1 cellular context compared by ENCODE assay signal in the genomic region with DNA sequence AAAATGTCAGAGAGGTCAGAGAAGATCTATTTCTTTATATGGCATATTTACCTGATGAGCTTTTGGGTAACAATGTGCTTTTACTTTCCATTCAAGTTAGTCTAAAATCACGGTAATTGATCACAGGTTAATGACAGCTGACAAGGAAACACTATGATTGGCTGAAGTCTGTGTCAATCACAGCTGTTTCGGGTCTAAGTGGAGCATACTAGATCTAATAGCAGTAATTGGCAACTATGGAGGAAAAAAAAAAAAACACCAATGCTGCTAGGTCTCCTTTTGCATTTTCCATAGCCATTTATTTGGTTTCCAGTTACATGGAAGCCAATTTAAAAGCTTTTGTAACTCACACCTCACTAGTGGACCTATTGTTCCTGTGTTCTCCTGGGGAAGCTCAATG.
TF ChIP-seq lines count a peak whose summit lies in the region.

No MANE protein-coding gene starts in this region.

TF ChIP-seq in GM23338, 12 proteins besides CTCF, POLR2A, EP300 and RAD21 (continued from another document):
- TF ChIP-seq, protein P1, sequence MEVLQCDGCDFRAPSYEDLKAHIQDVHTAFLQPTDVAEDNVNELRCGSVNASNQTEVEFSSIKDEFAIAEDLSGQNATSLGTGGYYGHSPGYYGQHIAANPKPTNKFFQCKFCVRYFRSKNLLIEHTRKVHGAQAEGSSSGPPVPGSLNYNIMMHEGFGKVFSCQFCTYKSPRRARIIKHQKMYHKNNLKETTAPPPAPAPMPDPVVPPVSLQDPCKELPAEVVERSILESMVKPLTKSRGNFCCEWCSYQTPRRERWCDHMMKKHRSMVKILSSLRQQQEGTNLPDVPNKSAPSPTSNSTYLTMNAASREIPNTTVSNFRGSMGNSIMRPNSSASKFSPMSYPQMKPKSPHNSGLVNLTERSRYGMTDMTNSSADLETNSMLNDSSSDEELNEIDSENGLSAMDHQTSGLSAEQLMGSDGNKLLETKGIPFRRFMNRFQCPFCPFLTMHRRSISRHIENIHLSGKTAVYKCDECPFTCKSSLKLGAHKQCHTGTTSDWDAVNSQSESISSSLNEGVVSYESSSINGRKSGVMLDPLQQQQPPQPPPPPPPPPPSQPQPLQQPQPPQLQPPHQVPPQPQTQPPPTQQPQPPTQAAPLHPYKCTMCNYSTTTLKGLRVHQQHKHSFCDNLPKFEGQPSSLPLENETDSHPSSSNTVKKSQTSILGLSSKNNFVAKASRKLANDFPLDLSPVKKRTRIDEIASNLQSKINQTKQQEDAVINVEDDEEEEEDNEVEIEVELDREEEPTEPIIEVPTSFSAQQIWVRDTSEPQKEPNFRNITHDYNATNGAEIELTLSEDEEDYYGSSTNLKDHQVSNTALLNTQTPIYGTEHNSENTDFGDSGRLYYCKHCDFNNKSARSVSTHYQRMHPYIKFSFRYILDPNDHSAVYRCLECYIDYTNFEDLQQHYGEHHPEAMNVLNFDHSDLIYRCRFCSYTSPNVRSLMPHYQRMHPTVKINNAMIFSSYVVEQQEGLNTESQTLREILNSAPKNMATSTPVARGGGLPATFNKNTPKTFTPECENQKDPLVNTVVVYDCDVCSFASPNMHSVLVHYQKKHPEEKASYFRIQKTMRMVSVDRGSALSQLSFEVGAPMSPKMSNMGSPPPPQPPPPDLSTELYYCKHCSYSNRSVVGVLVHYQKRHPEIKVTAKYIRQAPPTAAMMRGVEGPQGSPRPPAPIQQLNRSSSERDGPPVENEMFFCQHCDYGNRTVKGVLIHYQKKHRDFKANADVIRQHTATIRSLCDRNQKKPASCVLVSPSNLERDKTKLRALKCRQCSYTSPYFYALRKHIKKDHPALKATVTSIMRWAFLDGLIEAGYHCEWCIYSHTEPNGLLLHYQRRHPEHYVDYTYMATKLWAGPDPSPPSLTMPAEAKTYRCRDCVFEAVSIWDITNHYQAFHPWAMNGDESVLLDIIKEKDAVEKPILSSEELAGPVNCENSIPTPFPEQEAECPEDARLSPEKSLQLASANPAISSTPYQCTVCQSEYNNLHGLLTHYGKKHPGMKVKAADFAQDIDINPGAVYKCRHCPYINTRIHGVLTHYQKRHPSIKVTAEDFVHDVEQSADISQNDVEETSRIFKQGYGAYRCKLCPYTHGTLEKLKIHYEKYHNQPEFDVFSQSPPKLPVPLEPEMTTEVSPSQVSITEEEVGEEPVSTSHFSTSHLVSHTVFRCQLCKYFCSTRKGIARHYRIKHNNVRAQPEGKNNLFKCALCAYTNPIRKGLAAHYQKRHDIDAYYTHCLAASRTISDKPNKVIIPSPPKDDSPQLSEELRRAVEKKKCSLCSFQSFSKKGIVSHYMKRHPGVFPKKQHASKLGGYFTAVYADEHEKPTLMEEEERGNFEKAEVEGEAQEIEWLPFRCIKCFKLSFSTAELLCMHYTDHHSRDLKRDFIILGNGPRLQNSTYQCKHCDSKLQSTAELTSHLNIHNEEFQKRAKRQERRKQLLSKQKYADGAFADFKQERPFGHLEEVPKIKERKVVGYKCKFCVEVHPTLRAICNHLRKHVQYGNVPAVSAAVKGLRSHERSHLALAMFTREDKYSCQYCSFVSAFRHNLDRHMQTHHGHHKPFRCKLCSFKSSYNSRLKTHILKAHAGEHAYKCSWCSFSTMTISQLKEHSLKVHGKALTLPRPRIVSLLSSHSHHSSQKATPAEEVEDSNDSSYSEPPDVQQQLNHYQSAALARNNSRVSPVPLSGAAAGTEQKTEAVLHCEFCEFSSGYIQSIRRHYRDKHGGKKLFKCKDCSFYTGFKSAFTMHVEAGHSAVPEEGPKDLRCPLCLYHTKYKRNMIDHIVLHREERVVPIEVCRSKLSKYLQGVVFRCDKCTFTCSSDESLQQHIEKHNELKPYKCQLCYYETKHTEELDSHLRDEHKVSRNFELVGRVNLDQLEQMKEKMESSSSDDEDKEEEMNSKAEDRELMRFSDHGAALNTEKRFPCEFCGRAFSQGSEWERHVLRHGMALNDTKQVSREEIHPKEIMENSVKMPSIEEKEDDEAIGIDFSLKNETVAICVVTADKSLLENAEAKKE (CRISPR knock-in tag; IDR thresholded peaks at IDR 0.05) = no peak
- TF ChIP-seq ZNF114 (CRISPR knock-in tag; IDR thresholded peaks at IDR 0.05) (no peak), CREB1 (CRISPR knock-in tag; IDR thresholded peaks at IDR 0.05; ENCODE audit: low read depth) (no peak), JUNB (IDR thresholded peaks at IDR 0.05; ENCODE audit: unreplicated experiment) (no peak), EZH2 (IDR thresholded peaks at IDR 0.05; ENCODE audit: low read depth, unreplicated experiment) (no peak), EZH2phosphoT487 (IDR thresholded peaks at IDR 0.05; ENCODE audit: unreplicated experiment) (no peak), STAT1 (IDR thresholded peaks at IDR 0.05; ENCODE audit: unreplicated experiment) (no peak), POLR2AphosphoS5 (IDR thresholded peaks at IDR 0.05; ENCODE audit: low read depth) (no peak), ZNF331 (CRISPR knock-in tag; IDR thresholded peaks at IDR 0.05; ENCODE audit: low read depth) (no peak)
- TF ChIP-seq, protein P2, sequence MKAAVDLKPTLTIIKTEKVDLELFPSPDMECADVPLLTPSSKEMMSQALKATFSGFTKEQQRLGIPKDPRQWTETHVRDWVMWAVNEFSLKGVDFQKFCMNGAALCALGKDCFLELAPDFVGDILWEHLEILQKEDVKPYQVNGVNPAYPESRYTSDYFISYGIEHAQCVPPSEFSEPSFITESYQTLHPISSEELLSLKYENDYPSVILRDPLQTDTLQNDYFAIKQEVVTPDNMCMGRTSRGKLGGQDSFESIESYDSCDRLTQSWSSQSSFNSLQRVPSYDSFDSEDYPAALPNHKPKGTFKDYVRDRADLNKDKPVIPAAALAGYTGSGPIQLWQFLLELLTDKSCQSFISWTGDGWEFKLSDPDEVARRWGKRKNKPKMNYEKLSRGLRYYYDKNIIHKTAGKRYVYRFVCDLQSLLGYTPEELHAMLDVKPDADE (IDR thresholded peaks at IDR 0.05) = no peak
- TF ChIP-seq, protein P3, sequence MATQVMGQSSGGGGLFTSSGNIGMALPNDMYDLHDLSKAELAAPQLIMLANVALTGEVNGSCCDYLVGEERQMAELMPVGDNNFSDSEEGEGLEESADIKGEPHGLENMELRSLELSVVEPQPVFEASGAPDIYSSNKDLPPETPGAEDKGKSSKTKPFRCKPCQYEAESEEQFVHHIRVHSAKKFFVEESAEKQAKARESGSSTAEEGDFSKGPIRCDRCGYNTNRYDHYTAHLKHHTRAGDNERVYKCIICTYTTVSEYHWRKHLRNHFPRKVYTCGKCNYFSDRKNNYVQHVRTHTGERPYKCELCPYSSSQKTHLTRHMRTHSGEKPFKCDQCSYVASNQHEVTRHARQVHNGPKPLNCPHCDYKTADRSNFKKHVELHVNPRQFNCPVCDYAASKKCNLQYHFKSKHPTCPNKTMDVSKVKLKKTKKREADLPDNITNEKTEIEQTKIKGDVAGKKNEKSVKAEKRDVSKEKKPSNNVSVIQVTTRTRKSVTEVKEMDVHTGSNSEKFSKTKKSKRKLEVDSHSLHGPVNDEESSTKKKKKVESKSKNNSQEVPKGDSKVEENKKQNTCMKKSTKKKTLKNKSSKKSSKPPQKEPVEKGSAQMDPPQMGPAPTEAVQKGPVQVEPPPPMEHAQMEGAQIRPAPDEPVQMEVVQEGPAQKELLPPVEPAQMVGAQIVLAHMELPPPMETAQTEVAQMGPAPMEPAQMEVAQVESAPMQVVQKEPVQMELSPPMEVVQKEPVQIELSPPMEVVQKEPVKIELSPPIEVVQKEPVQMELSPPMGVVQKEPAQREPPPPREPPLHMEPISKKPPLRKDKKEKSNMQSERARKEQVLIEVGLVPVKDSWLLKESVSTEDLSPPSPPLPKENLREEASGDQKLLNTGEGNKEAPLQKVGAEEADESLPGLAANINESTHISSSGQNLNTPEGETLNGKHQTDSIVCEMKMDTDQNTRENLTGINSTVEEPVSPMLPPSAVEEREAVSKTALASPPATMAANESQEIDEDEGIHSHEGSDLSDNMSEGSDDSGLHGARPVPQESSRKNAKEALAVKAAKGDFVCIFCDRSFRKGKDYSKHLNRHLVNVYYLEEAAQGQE (IDR thresholded peaks at IDR 0.05; ENCODE audit: unreplicated experiment) = no peak
TF ChIP-seq in GM23338: peak in this region for 0.
